Comparison of ENCODE assay signal across 16 cellular contexts in genomic region chr9:90896231-90896630, GRCh38.
DNase-seq lines count a peak whose midpoint lies in the region; ATAC-seq and TF ChIP-seq lines count a peak whose summit lies in the region.
"Had no signal": no experiment of that assay in that cellular context is flagged by ENCODE, and none has a peak within 500 bp of the region (broad histone marks: within the 10 kb centered on the region; RNA-seq: fewer than 3 reads in every experiment).

No MANE protein-coding gene starts in this region.

- no peaks in the 10 kb centered on the region; the same call in 2 of the 3 replicates for H3K9me3 Mint-ChIP-seq in GM23338
- peaks cover 3% of the 10 kb centered on the region; the same call in 1 of the 2 replicates for H3K9me3 Mint-ChIP-seq in WTC11
- no peaks in the 10 kb centered on the region for H3K9me3 Mint-ChIP-seq in endodermal cell
- H3K9me3 Mint-ChIP-seq in activated T-cell treated with anti-CD3 and anti-CD28 coated beads, Interleukin-2, amount 50 U/mL, for 4 hours, result no peaks in the 10 kb centered on the region
- H3K9me3 Mint-ChIP-seq: CD8-positive, alpha-beta memory T cell; IgD-negative memory B cell had no signal

- H3K27me3 ChIP-seq in GM23338 (ENCODE audit: insufficient read depth) (no peaks in the 10 kb centered on the region), endodermal cell (ENCODE audit: control insufficient read depth, insufficient read depth, low read length, poor library complexity, severe bottlenecking) (no peaks in the 10 kb centered on the region), prostate gland (replicated peaks; ENCODE audit: insufficient read depth) (no peaks in the 10 kb centered on the region), thyroid gland (no peaks in the 10 kb centered on the region)

- ATAC-seq in GM23338 (peak; percentile 46), WTC11 (no peak), GM21390 (IDR thresholded peaks at IDR 0.05; ENCODE audit: unreplicated experiment) (no peak)
- no peak for ATAC-seq in activated T-cell treated with anti-CD3 and anti-CD28 coated beads, Interleukin-2, amount 50 U/mL, for 4 hours
- ATAC-seq: A549 had no signal

- no peak for DNase-seq in GM23338 (ENCODE audit: low spot score)
- DNase-seq in WTC11 (ENCODE audit: low spot score), result no peak
- DNase-seq in endodermal cell, result peak; percentile 67
- DNase-seq in prostate gland (ENCODE audit: low spot score), result no peak
- DNase-seq in thyroid gland, result no peak
- DNase-seq in activated T-cell treated with anti-CD3 and anti-CD28 coated beads, Interleukin-2, amount 50 U/mL, for 4 hours, result no peak
- DNase-seq: Caco-2; CD8-positive, alpha-beta memory T cell; DND-41; GF-D8; GM23248 had no signal

- intact Hi-C loops in prostate gland (cut with DNase I), result no loop called here
- intact Hi-C loops in thyroid gland (cut with DNase I), result no loop called here

- H4K20me1 ChIP-seq in GM23338 (replicated peaks; ENCODE audit: insufficient read depth), result no peaks in the 10 kb centered on the region

- H3K27ac Mint-ChIP-seq in GM23338 (no peak overlapping the region), WTC11 (no peak overlapping the region), endodermal cell (peak overlapping the region; percentile 38)
- H3K27ac Mint-ChIP-seq: CD8-positive, alpha-beta memory T cell had no signal

- no peak overlapping the region for H3K9ac ChIP-seq in endodermal cell (ENCODE audit: extremely low read depth, low read length, poor library complexity, severe bottlenecking)
- H3K9ac ChIP-seq: GM23248 had no signal

- no peak overlapping the region for H3K27ac ChIP-seq in GM23338 (ENCODE audit: low read depth)
- H3K27ac ChIP-seq in endodermal cell (ENCODE audit: low read depth, low read length), result no peak overlapping the region
- H3K27ac ChIP-seq in prostate gland, result peak overlapping the region; percentile 34 to 61
- no peak overlapping the region for H3K27ac ChIP-seq in thyroid gland
- H3K27ac ChIP-seq: A549, GM23248 had no signal

- no peak overlapping the region for H3K4me3 Mint-ChIP-seq in GM23338
- no peak overlapping the region for H3K4me3 Mint-ChIP-seq in WTC11
- no peak overlapping the region for H3K4me3 Mint-ChIP-seq in endodermal cell
- H3K4me3 Mint-ChIP-seq in activated T-cell treated with anti-CD3 and anti-CD28 coated beads, Interleukin-2, amount 50 U/mL, for 4 hours, result no peak overlapping the region
- H3K4me3 Mint-ChIP-seq: CD14-positive monocyte; CD8-positive, alpha-beta memory T cell; IgD-negative memory B cell had no signal

- no peaks in the 10 kb centered on the region for H3K9me3 ChIP-seq in endodermal cell (ENCODE audit: control insufficient read depth, low read length)
- no peaks in the 10 kb centered on the region for H3K9me3 ChIP-seq in prostate gland
- no peaks in the 10 kb centered on the region for H3K9me3 ChIP-seq in thyroid gland
- H3K9me3 ChIP-seq: A549, Caco-2, HAP-1 had no signal

- no peaks in the 10 kb centered on the region for H3K36me3 Mint-ChIP-seq in GM23338 (ENCODE audit: low read depth)
- no peaks in the 10 kb centered on the region for H3K36me3 Mint-ChIP-seq in WTC11
- no peaks in the 10 kb centered on the region for H3K36me3 Mint-ChIP-seq in endodermal cell (ENCODE audit: low read depth)
- no peaks in the 10 kb centered on the region for H3K36me3 Mint-ChIP-seq in activated T-cell treated with anti-CD3 and anti-CD28 coated beads, Interleukin-2, amount 50 U/mL, for 4 hours (ENCODE audit: insufficient read depth)
- H3K36me3 Mint-ChIP-seq: CD8-positive, alpha-beta memory T cell had no signal

- CTCF ChIA-PET in WTC11 (lab: Charles Lee), result interaction anchor here (2.3 kb wide), 1 partner anchor 19 kb away, joined by 19 read pairs; no protein-coding TSS in a partner anchor

- peaks cover 18% of the 10 kb centered on the region for H3K27me3 Mint-ChIP-seq in GM23338 (ENCODE audit: insufficient read depth, low read depth, poor library complexity)
- H3K27me3 Mint-ChIP-seq in WTC11 (ENCODE audit: low read depth), result no peaks in the 10 kb centered on the region
- H3K27me3 Mint-ChIP-seq in endodermal cell (ENCODE audit: insufficient read depth), result no peaks in the 10 kb centered on the region
- peaks cover 3% of the 10 kb centered on the region for H3K27me3 Mint-ChIP-seq in activated T-cell treated with anti-CD3 and anti-CD28 coated beads, Interleukin-2, amount 50 U/mL, for 4 hours (ENCODE audit: low read depth)
- H3K27me3 Mint-ChIP-seq: IgD-negative memory B cell had no signal

- peaks cover 33% of the 10 kb centered on the region for H3K4me1 ChIP-seq in GM23338 (ENCODE audit: insufficient read depth)
- peaks cover 30% of the 10 kb centered on the region for H3K4me1 ChIP-seq in endodermal cell (ENCODE audit: control insufficient read depth, insufficient read depth, low read length)
- H3K4me1 ChIP-seq in prostate gland (replicated peaks), result peaks cover 8% of the 10 kb centered on the region
- H3K4me1 ChIP-seq in thyroid gland, result no peaks in the 10 kb centered on the region
- H3K4me1 ChIP-seq: A549, Caco-2, HAP-1 had no signal

- TF ChIP-seq CTCF in GM23338 (conservative IDR thresholded peaks at IDR 0.05; ENCODE audit: low read depth in 2 of 2), result no peak
- TF ChIP-seq CTCF in WTC11 (IDR thresholded peaks at IDR 0.05), result no peak
- TF ChIP-seq CTCF in endodermal cell (conservative IDR thresholded peaks at IDR 0.05), result no peak
- no peak for TF ChIP-seq CTCF in prostate gland (IDR thresholded peaks at IDR 0.05)
- TF ChIP-seq CTCF in thyroid gland (IDR thresholded peaks at IDR 0.05), result no peak

- H3K4me1 Mint-ChIP-seq in GM23338, result peaks cover 42% of the 10 kb centered on the region
- peaks cover 55% of the 10 kb centered on the region for H3K4me1 Mint-ChIP-seq in WTC11
- peaks cover 48% of the 10 kb centered on the region for H3K4me1 Mint-ChIP-seq in endodermal cell
- H3K4me1 Mint-ChIP-seq in activated T-cell treated with anti-CD3 and anti-CD28 coated beads, Interleukin-2, amount 50 U/mL, for 4 hours (ENCODE audit: low read depth), result no peaks in the 10 kb centered on the region
- H3K4me1 Mint-ChIP-seq: CD14-positive monocyte; CD8-positive, alpha-beta memory T cell had no signal

- POLR2A ChIA-PET in WTC11 (lab: Charles Lee), result no interaction called here

- no peaks in the 10 kb centered on the region for H3K9me2 ChIP-seq in GM23338 (ENCODE audit: insufficient read depth)

- no peaks in the 10 kb centered on the region for H3K36me3 ChIP-seq in GM23338 (ENCODE audit: insufficient read depth)
- no peaks in the 10 kb centered on the region for H3K36me3 ChIP-seq in endodermal cell (ENCODE audit: control insufficient read depth, insufficient read depth, low read length)
- H3K36me3 ChIP-seq in prostate gland, result no peaks in the 10 kb centered on the region
- no peaks in the 10 kb centered on the region for H3K36me3 ChIP-seq in thyroid gland
- H3K36me3 ChIP-seq: HAP-1 had no signal

- H3K79me2 ChIP-seq in GM23338 (replicated peaks; ENCODE audit: insufficient read depth), result no peaks in the 10 kb centered on the region

- peak overlapping the region; percentile 58 for H3K4me2 ChIP-seq in GM23338
- H3K4me2 ChIP-seq: A549 had no signal

- no peak overlapping the region for H3K4me3 ChIP-seq in GM23338
- no peak overlapping the region for H3K4me3 ChIP-seq in endodermal cell (ENCODE audit: low read length)
- H3K4me3 ChIP-seq in prostate gland, result no peak overlapping the region
- H3K4me3 ChIP-seq in thyroid gland (replicated peaks in 1 of 3), result no peak overlapping the region
- H3K4me3 ChIP-seq: A549, GM23248, HAP-1 had no signal

- WGBS in endodermal cell (ENCODE audit: insufficient coverage in 1 of 2, insufficient read length in 1 of 2), 2 experiments, result 28% methylated on average over 3 of the region's 3 CpGs; no CpG with 5 or more reads in 1 of the 2 experiments
- 76% methylated on average over 3 of the region's 3 CpGs for WGBS in prostate gland
- 75 to 80% methylated on average over 3 of the region's 3 CpGs for WGBS in thyroid gland, 2 donors

- no peak for TF ChIP-seq POLR2A in prostate gland (IDR thresholded peaks at IDR 0.05)
- no peak for TF ChIP-seq POLR2A in thyroid gland (IDR thresholded peaks at IDR 0.05)

- peak overlapping the region; percentile 63; the same call in 1 of the 2 replicates for H2AFZ ChIP-seq in GM23338
- H2AFZ ChIP-seq: GM23248 had no signal

- no peaks in the 10 kb centered on the region for H3F3A ChIP-seq in GM23338 (replicated peaks; ENCODE audit: low read depth)

TF ChIP-seq in GM23338, 12 proteins besides CTCF, POLR2A, EP300 and RAD21:
- TF ChIP-seq JUNB (IDR thresholded peaks at IDR 0.05; ENCODE audit: unreplicated experiment) (no peak), EZH2phosphoT487 (IDR thresholded peaks at IDR 0.05; ENCODE audit: unreplicated experiment) (no peak), NANOG (IDR thresholded peaks at IDR 0.05; ENCODE audit: borderline replicate concordance) (no peak), ZNF114 (CRISPR knock-in tag; IDR thresholded peaks at IDR 0.05) (no peak), POLR2AphosphoS5 (IDR thresholded peaks at IDR 0.05; ENCODE audit: low read depth) (no peak)

TF ChIP-seq in WTC11, 78 proteins besides CTCF, POLR2A, EP300 and RAD21:
- TF ChIP-seq NFYB (CRISPR knock-in tag; conservative IDR thresholded peaks at IDR 0.05; ENCODE audit: low read depth) (no peak), ZNF423 (CRISPR knock-in tag; IDR thresholded peaks at IDR 0.05) (peak; percentile 71)

Comparison
In these comparisons a context has a peak if more than half of its experiments do, and no peak if none do; other contexts are left out.
1. H3K27ac ChIP-seq: peak in prostate gland (2 of 2); none in GM23338 (single experiment), endodermal cell (single experiment) and thyroid gland (0 of 3).